In the genomic region with DNA sequence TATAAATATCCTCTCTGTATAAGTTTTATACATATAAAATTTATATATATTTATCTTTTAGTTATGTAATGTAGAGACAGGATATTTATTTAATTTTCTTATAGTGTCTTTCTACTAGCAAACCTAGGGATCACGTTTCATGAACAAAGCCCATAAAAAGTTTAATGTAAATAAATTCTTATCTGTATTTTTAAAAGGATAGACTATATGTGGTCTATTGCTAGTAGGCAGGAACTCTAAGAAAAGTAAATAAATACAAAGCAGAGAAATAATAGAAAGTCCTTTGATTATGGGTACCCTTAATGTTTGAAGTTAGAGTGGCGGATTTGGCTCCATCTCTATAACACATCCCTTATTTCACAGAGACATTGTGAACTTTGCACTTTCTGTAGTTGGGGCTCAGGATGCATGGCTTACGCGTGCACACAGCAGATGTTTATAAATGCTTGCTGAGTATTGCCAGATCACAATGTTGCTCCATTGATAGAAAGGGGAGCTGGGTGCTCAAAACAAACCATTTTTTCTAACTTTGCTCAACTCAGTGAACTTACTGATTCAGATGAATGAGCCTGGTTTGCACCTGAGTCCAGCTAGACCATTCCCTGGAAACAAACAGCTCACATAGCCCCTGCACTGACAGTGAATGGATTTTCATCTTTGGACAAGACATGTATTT, we compare ENCODE assay signal across 1 cellular context.
TF ChIP-seq lines count a peak whose summit lies in the region.

No MANE protein-coding gene starts in this region.

TF ChIP-seq in IMR-90, 13 proteins besides CTCF, POLR2A, EP300 and RAD21:
- TF ChIP-seq MAZ (IDR thresholded peaks at IDR 0.05; ENCODE audit: borderline replicate concordance, low read depth, low read length) (no peak), SMC3 (IDR thresholded peaks at IDR 0.05; ENCODE audit: low read depth, low read length) (no peak), CEBPB (IDR thresholded peaks at IDR 0.05; ENCODE audit: low read depth, low read length) (no peak), RFX5 (IDR thresholded peaks at IDR 0.05; ENCODE audit: low read depth, low read length) (no peak), FOS (IDR thresholded peaks at IDR 0.05; ENCODE audit: low read depth, low read length) (no peak), MXI1 (IDR thresholded peaks at IDR 0.05; ENCODE audit: borderline replicate concordance, low read depth, low read length) (no peak), CHD1 (IDR thresholded peaks at IDR 0.05; ENCODE audit: low read depth, low read length) (no peak), BHLHE40 (IDR thresholded peaks at IDR 0.05; ENCODE audit: low read depth, low read length) (no peak), RCOR1 (IDR thresholded peaks at IDR 0.05; ENCODE audit: insufficient replicate concordance, low read length) (no peak), NFE2L2 (IDR thresholded peaks at IDR 0.05; ENCODE audit: low read depth, low read length) (no peak), MAFK (IDR thresholded peaks at IDR 0.05; ENCODE audit: low read depth, low read length) (no peak)
- TF ChIP-seq, protein P1, sequence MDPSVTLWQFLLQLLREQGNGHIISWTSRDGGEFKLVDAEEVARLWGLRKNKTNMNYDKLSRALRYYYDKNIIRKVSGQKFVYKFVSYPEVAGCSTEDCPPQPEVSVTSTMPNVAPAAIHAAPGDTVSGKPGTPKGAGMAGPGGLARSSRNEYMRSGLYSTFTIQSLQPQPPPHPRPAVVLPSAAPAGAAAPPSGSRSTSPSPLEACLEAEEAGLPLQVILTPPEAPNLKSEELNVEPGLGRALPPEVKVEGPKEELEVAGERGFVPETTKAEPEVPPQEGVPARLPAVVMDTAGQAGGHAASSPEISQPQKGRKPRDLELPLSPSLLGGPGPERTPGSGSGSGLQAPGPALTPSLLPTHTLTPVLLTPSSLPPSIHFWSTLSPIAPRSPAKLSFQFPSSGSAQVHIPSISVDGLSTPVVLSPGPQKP (IDR thresholded peaks at IDR 0.05; ENCODE audit: borderline replicate concordance, low read depth, low read length) = no peak
- TF ChIP-seq, protein P2, sequence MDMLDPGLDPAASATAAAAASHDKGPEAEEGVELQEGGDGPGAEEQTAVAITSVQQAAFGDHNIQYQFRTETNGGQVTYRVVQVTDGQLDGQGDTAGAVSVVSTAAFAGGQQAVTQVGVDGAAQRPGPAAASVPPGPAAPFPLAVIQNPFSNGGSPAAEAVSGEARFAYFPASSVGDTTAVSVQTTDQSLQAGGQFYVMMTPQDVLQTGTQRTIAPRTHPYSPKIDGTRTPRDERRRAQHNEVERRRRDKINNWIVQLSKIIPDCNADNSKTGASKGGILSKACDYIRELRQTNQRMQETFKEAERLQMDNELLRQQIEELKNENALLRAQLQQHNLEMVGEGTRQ (IDR thresholded peaks at IDR 0.05; ENCODE audit: low read depth, low read length) = no peak
TF ChIP-seq in IMR-90: peak in this region for 0.
